Comparison of ENCODE assay signal across 15 cellular contexts in the genomic region with DNA sequence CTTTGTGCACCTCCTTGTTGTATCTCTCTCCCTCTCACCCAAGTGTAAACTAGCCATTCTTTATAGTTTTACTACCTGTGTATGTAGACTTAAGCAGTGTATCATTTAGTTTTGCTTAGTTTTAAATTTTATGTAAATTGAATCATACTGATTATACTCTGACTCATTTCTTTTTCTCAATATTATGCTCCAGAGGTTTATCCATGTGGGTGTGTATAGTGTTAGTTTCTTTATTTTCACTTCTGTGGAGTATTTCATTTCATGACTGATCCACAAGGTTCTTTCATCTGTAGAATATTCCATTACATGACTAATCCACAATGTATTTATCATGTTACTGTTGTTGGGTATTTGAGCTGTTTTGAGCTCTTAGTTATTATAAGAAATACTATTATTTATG.
"Had no signal": no experiment of that assay in that cellular context is flagged by ENCODE, and none has a peak within 500 bp of the region (broad histone marks: within the 10 kb centered on the region; RNA-seq: fewer than 3 reads in every experiment).

No MANE protein-coding gene starts in this region.

- DNase-seq: activated CD4-positive, alpha-beta T cell treated with anti-CD3 and anti-CD28 coated beads, Interleukin-2, amount 50 U/mL, for 4 hours; activated naive CD4-positive, alpha-beta T cell treated with Interleukin-2 at 50 U/mL for 16 hours; activated T-cell treated with anti-CD3 and anti-CD28 coated beads, Interleukin-2, amount 50 U/mL, for 48 hours; adrenal gland; body of pancreas; foreskin fibroblast; immature natural killer cell; left cardiac atrium; natural killer cell; nucleus accumbens; right lobe of liver; spleen; stimulated activated CD4-positive, alpha-beta T cell treated with anti-CD3 and anti-CD28 coated beads, Interleukin-1b, Interleukin-23, amount 100 ng/mL, for 48 hours had no signal

- ATAC-seq: body of pancreas, left cardiac atrium, natural killer cell, right lobe of liver had no signal

- H3K27ac ChIP-seq: adrenal gland, body of pancreas, prostate gland, right lobe of liver, spleen, thoracic aorta had no signal

- H3K4me3 ChIP-seq: adrenal gland, body of pancreas, prostate gland, right lobe of liver, spleen, thoracic aorta had no signal
